23 cellular contexts compared by ENCODE assay signal in genomic region chr6:149259753-149260152, GRCh38. TPM values are rescaled to one million over a fixed set of nuclear protein-coding genes. Genes with fewer than 3 reads are reported as not detected.
DNase-seq lines count a peak whose midpoint lies in the region; ATAC-seq and TF ChIP-seq lines count a peak whose summit lies in the region.
"Had no signal": no experiment of that assay in that cellular context is flagged by ENCODE, and none has a peak within 500 bp of the region (broad histone marks: within the 10 kb centered on the region; RNA-seq: fewer than 3 reads in every experiment).

No MANE protein-coding gene starts in this region.

- no peaks in the 10 kb centered on the region for H3K9me3 ChIP-seq in naive thymus-derived CD4-positive, alpha-beta T cell (ENCODE audit: control insufficient read depth in 2 of 3, low read length in 3 of 3)
- H3K9me3 ChIP-seq: pancreas had no signal

- no peak overlapping the region for H3K4me3 Mint-ChIP-seq in CD14-positive monocyte
- no peak overlapping the region for H3K4me3 Mint-ChIP-seq in dendritic cell treated with granulocyte-macrophage colony-stimulating factor and Interleukin-4, amounts not matched to agents 40 ng/mL and 50 ng/mL, for 4 days
- no peak overlapping the region for H3K4me3 Mint-ChIP-seq in naive thymus-derived CD4-positive, alpha-beta T cell
- H3K4me3 Mint-ChIP-seq: memory B cell, naive B cell, type B pancreatic cell had no signal

- H3K27me3 ChIP-seq in naive thymus-derived CD4-positive, alpha-beta T cell (ENCODE audit: control insufficient read depth in 2 of 2, insufficient read depth in 2 of 2, low read length in 2 of 2), result no peaks in the 10 kb centered on the region
- H3K27me3 ChIP-seq: pancreas had no signal

- peak; percentile 92 for DNase-seq in CD14-positive monocyte (ENCODE audit: low spot score)
- DNase-seq in MV-4-11 (lab: John Stamatoyannopoulos, UW), result peak; percentile 97
- no peak for DNase-seq in naive thymus-derived CD4-positive, alpha-beta T cell
- no peak for DNase-seq in T-helper 9 cell
- DNase-seq: activated CD4-positive, alpha-beta T cell treated with anti-CD3 and anti-CD28 coated beads, Interleukin-2, amount 50 U/mL, for 48 hours; activated gamma-delta T cell treated with Interleukin-2 at 50 U/mL for 16 hours; DMS79 treated with DMSO at 0.1 percent for 48 hours; hippocampal formation; KG1; naive B cell; NCI-H1092 treated with DMSO at 0.1 percent for 48 hours; NCI-H2081; NCI-H446 treated with DMSO at 0.1 percent for 48 hours; NK-92 treated with Interleukin-12 subunit alpha and Interleukin-12 subunit beta, amount 100 ng/mL, for 24 hours; pancreas; stimulated activated naive CD4-positive, alpha-beta T cell; WERI-Rb-1 had no signal

- TF ChIP-seq CTCF in CD14-positive monocyte (IDR thresholded peaks at IDR 0.05), result no peak

- no peak overlapping the region for H3K27ac ChIP-seq in naive thymus-derived CD4-positive, alpha-beta T cell (ENCODE audit: low read depth, low read length)
- H3K27ac ChIP-seq: pancreas, WERI-Rb-1 had no signal

- peaks cover 0 to 4% of the 10 kb centered on the region in 2 donors for H3K36me3 Mint-ChIP-seq in CD14-positive monocyte
- no peaks in the 10 kb centered on the region for H3K36me3 Mint-ChIP-seq in dendritic cell treated with granulocyte-macrophage colony-stimulating factor and Interleukin-4, amounts not matched to agents 40 ng/mL and 50 ng/mL, for 4 days (ENCODE audit: low read depth)
- H3K36me3 Mint-ChIP-seq in naive thymus-derived CD4-positive, alpha-beta T cell, result peaks cover 0 to 8% (median 0%) of the 10 kb centered on the region in 5 donors
- H3K36me3 Mint-ChIP-seq: memory B cell, naive B cell, type B pancreatic cell had no signal

- H3K4me1 ChIP-seq in naive thymus-derived CD4-positive, alpha-beta T cell (ENCODE audit: control insufficient read depth in 2 of 2, insufficient read depth in 2 of 2, low read length in 2 of 2), result peaks cover 0 to 41% of the 10 kb centered on the region in 2 donors
- H3K4me1 ChIP-seq: pancreas had no signal

- no peaks in the 10 kb centered on the region for H3K9me3 Mint-ChIP-seq in CD14-positive monocyte
- no peaks in the 10 kb centered on the region for H3K9me3 Mint-ChIP-seq in dendritic cell treated with granulocyte-macrophage colony-stimulating factor and Interleukin-4, amounts not matched to agents 40 ng/mL and 50 ng/mL, for 4 days
- H3K9me3 Mint-ChIP-seq in naive thymus-derived CD4-positive, alpha-beta T cell, result no peaks in the 10 kb centered on the region
- H3K9me3 Mint-ChIP-seq: memory B cell, naive B cell had no signal

- no peaks in the 10 kb centered on the region for H3K36me3 ChIP-seq in naive thymus-derived CD4-positive, alpha-beta T cell (ENCODE audit: control insufficient read depth in 2 of 3, insufficient read depth in 3 of 3, low read length in 3 of 3)
- H3K36me3 ChIP-seq: pancreas, WERI-Rb-1 had no signal

- peaks cover 0 to 4% (median 0%) of the 10 kb centered on the region in 3 donors for H3K27me3 Mint-ChIP-seq in CD14-positive monocyte (ENCODE audit: low read depth in 3 of 3)
- H3K27me3 Mint-ChIP-seq in dendritic cell treated with granulocyte-macrophage colony-stimulating factor and Interleukin-4, amounts not matched to agents 40 ng/mL and 50 ng/mL, for 4 days, result no peaks in the 10 kb centered on the region
- no peaks in the 10 kb centered on the region for H3K27me3 Mint-ChIP-seq in naive thymus-derived CD4-positive, alpha-beta T cell
- H3K27me3 Mint-ChIP-seq: memory B cell, naive B cell had no signal

- no peak overlapping the region for H3K4me3 ChIP-seq in naive thymus-derived CD4-positive, alpha-beta T cell (ENCODE audit: low read length)
- H3K4me3 ChIP-seq: pancreas had no signal

- POLR2A ChIA-PET in naive thymus-derived CD4-positive, alpha-beta T cell (lab: Charles Lee), result interaction anchor here (0.8 to 1.5 kb wide), 3 partner anchors 12 to 57 kb away, joined by 3 to 4 read pairs (median 3); no protein-coding TSS in a partner anchor

- peak; percentile 90 for ATAC-seq in naive thymus-derived CD4-positive, alpha-beta T cell
- ATAC-seq in activated CD4-positive, CD25-positive, alpha-beta regulatory T cell treated with anti-CD3 and anti-CD28 coated beads, Interleukin-2, amount 50 U/mL, for 24 hours, result no peak
- ATAC-seq in HG03025 (IDR thresholded peaks at IDR 0.05; ENCODE audit: low FRiP score, unreplicated experiment) (no peak), GM19452 (IDR thresholded peaks at IDR 0.05; ENCODE audit: unreplicated experiment) (no peak)

- peaks cover 66% of the 10 kb centered on the region for H3K4me1 Mint-ChIP-seq in CD14-positive monocyte
- peaks cover 57% of the 10 kb centered on the region for H3K4me1 Mint-ChIP-seq in dendritic cell treated with granulocyte-macrophage colony-stimulating factor and Interleukin-4, amounts not matched to agents 40 ng/mL and 50 ng/mL, for 4 days (ENCODE audit: low read depth)
- H3K4me1 Mint-ChIP-seq in naive thymus-derived CD4-positive, alpha-beta T cell, result peaks cover 25 to 50% (median 36%) of the 10 kb centered on the region in 7 donors

- peak overlapping the region; percentile 90 to 97 (median 95) for H3K27ac Mint-ChIP-seq in CD14-positive monocyte
- H3K27ac Mint-ChIP-seq in dendritic cell treated with granulocyte-macrophage colony-stimulating factor and Interleukin-4, amounts not matched to agents 40 ng/mL and 50 ng/mL, for 4 days, result peak overlapping the region; percentile 93
- H3K27ac Mint-ChIP-seq in naive thymus-derived CD4-positive, alpha-beta T cell, result peak overlapping the region in 2 of 9 donors; percentile 23 to 87
- H3K27ac Mint-ChIP-seq: memory B cell, type B pancreatic cell had no signal

- CTCF ChIA-PET in naive thymus-derived CD4-positive, alpha-beta T cell (lab: Charles Lee), result no interaction called here

- intact Hi-C loops in CD14-positive monocyte (cut with micrococcal nuclease), result loop anchor here in 1 of 2 donors (2.0 kb wide), 1 partner anchor 13 kb away; no protein-coding TSS in a partner anchor
- intact Hi-C loops in dendritic cell treated with granulocyte-macrophage colony-stimulating factor and Interleukin-4, amounts not matched to agents 40 ng/mL and 50 ng/mL, for 4 days (cut with micrococcal nuclease), result loop anchor here (5.0 kb wide), 1 partner anchor 58 kb away; the partner anchor contains the start of gene TAB2
- intact Hi-C loops in naive thymus-derived CD4-positive, alpha-beta T cell (cut with micrococcal nuclease), result loop anchor here in 1 of 2 donors (2.0 kb wide), 1 partner anchor 59 kb away; no protein-coding TSS in a partner anchor

RNA-seq across cellular contexts. Expression of gene TAB2, which starts 57.8 kb away (rescaled TPM):
- polyA plus RNA-seq in CD14-positive monocyte, result 1 to 10 TPM; 3.1 to 6.0 TPM
- total RNA-seq in naive thymus-derived CD4-positive, alpha-beta T cell, result 100 to 1,000 TPM in 4 of 5 experiments, 10 to 100 TPM in 1; 98.3 to 234 (median 119) TPM
- polyA plus RNA-seq in naive thymus-derived CD4-positive, alpha-beta T cell, result 10 to 100 TPM; 15.7 to 17.5 TPM

Comparison
In these comparisons a context has a peak if more than half of its experiments do, and no peak if none do; other contexts are left out.
1. DNase-seq: peak in CD14-positive monocyte (single experiment) and MV-4-11 (single experiment); none in naive thymus-derived CD4-positive, alpha-beta T cell (0 of 9) and T-helper 9 cell (single experiment).